Comparison of ENCODE assay signal across 13 cellular contexts in the genomic region with DNA sequence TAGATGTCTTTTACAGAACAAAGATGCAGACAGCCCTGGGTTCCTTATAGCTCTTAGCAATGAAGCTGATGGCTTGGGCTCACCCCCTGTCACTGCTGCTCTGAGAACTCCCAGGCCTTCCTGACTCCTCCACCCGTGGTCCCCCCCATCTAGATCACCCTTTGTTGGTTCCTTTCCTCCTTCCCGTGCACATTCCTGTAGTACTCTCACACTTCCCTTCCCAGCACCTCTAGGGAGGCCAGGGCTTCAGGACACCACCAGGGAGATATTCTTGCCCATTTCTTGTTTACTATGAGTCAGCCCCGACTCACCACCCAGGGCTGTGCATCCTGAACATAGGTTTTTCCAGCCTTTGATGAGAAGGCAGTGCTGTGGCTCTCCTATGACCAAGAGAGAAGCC. TPM values are rescaled to one million over a fixed set of nuclear protein-coding genes. Genes with fewer than 3 reads are reported as not detected.
DNase-seq lines count a peak whose midpoint lies in the region; ATAC-seq and TF ChIP-seq lines count a peak whose summit lies in the region.
"Had no signal": no experiment of that assay in that cellular context is flagged by ENCODE, and none has a peak within 500 bp of the region (broad histone marks: within the 10 kb centered on the region; RNA-seq: fewer than 3 reads in every experiment).

No MANE protein-coding gene starts in this region.

- in situ Hi-C loops in mammary epithelial cell (cut with MboI; ENCODE audit: low sequenced_read_pairs in 2 of 2): loop anchor here (5.0 to 10.0 kb wide), 3 partner anchors 220 to 340 kb away; no protein-coding TSS in a partner anchor

- WGBS in mammary epithelial cell (ENCODE audit: low coverage, missing lambda C conversion rate): 11% methylated on average over 3 of the region's 3 CpGs

- intact Hi-C loops in mammary epithelial cell (cut with micrococcal nuclease): loop anchor here (5.0 to 10.0 kb wide), 3 partner anchors 152 to 530 kb away; a partner anchor contains a TSS

- TF ChIP-seq CTCF in mammary epithelial cell (conservative IDR thresholded peaks at IDR 0.05 in 1 of 2, IDR thresholded peaks at IDR 0.05 in 1 of 2; ENCODE audit: extremely low read depth in 1 of 2, insufficient read depth in 1 of 2, low read depth in 1 of 2, low read length in 2 of 2): no peak

- no peaks in the 10 kb centered on the region for H3K36me3 ChIP-seq in mammary epithelial cell (ENCODE audit: insufficient read depth, low read length)
- H3K36me3 ChIP-seq: pancreas had no signal

- H3K27ac ChIP-seq in mammary epithelial cell (ENCODE audit: insufficient read depth, low read depth, low read length): no peak overlapping the region
- H3K27ac ChIP-seq: pancreas had no signal

- ATAC-seq in HG03159 (IDR thresholded peaks at IDR 0.05; ENCODE audit: unreplicated experiment) (no peak), HG02973 (IDR thresholded peaks at IDR 0.05; ENCODE audit: unreplicated experiment) (no peak)

- H3K4me1 ChIP-seq in mammary epithelial cell (ENCODE audit: insufficient read depth, low read length): peaks cover 18% of the 10 kb centered on the region
- H3K4me1 ChIP-seq: pancreas had no signal

- no peak overlapping the region for H3K4me3 ChIP-seq in mammary epithelial cell (replicated peaks in 1 of 3; ENCODE audit: insufficient read depth in 1 of 3, low read depth in 2 of 3, low read length in 3 of 3)
- H3K4me3 ChIP-seq: pancreas had no signal

- H3K27me3 ChIP-seq in mammary epithelial cell (ENCODE audit: insufficient read depth, low read length): no peaks in the 10 kb centered on the region
- H3K27me3 ChIP-seq: pancreas had no signal

- H3K9me3 ChIP-seq in mammary epithelial cell (replicated peaks; ENCODE audit: insufficient read depth, low read length): no peaks in the 10 kb centered on the region
- H3K9me3 ChIP-seq: pancreas had no signal

- H2AFZ ChIP-seq in mammary epithelial cell (ENCODE audit: low read depth, low read length): peak overlapping the region; percentile 67

- no peaks in the 10 kb centered on the region for H3K79me2 ChIP-seq in mammary epithelial cell (ENCODE audit: insufficient read depth, low read length)

- no TSS peak for BruUV-seq in mammary epithelial cell (replicated peaks; lab: Mats Ljungman, UMichigan)

- no peak overlapping the region for H3K9ac ChIP-seq in mammary epithelial cell (ENCODE audit: insufficient read depth, low read length)

- CTCF ChIA-PET in mammary epithelial cell (lab: Charles Lee; ENCODE audit: low non-redundant PET): interaction anchor here (0.6 kb wide), 1 partner anchor 222 kb away, joined by 5 read pairs; no protein-coding TSS in a partner anchor

- peak overlapping the region; percentile 4 for H3K4me2 ChIP-seq in mammary epithelial cell (ENCODE audit: insufficient read depth, low read depth, low read length)

- dilution Hi-C loops in mammary epithelial cell (cut with HindIII; ENCODE audit: low sequenced_read_pairs): no loop called here

- no peaks in the 10 kb centered on the region for H4K20me1 ChIP-seq in mammary epithelial cell (ENCODE audit: insufficient read depth, low read length)

- DNase-seq in DMS53 treated with DMSO at 0.1 percent for 48 hours (lab: John Stamatoyannopoulos, UW; ENCODE audit: unreplicated experiment): peak; percentile 24
- DNase-seq in LHCN-M2 (ENCODE audit: low read depth): peak; percentile 86
- DNase-seq in mammary epithelial cell: peak; percentile 91
- peak; percentile 30 to 96 for DNase-seq in lung microvascular endothelial cell (ENCODE audit: low read depth in 2 of 2)
- no peak for DNase-seq in NCI-H510A treated with DMSO at 0.1 percent for 48 hours (lab: John Stamatoyannopoulos, UW)
- DNase-seq in NK-92 (lab: John Stamatoyannopoulos, UW; ENCODE audit: unreplicated experiment): no peak
- DNase-seq: activated CD4-positive, CD25-positive, alpha-beta regulatory T cell; DND-41; immature natural killer cell; NCI-H1436 treated with DMSO at 0.1 percent for 48 hours; pancreas had no signal

RNA-seq across cellular contexts. Expression of a gene that starts 14.4 kb away (rescaled TPM):
- total RNA-seq in LHCN-M2 (2014; rRNA removed): 0.13 and 0.98 TPM in 2 replicates
- polyA plus RNA-seq in LHCN-M2 (2012): 0.22 TPM
- total RNA-seq in mammary epithelial cell: 1 to 10 TPM in 1 of 2 donors, under 1 TPM in 1; 0.96 to 1.2 TPM
- polyA plus RNA-seq in mammary epithelial cell: 0.28 TPM
- polyA minus RNA-seq in mammary epithelial cell: not detected
- under 0.01 and 0.20 TPM in 2 replicates for total RNA-seq in lung microvascular endothelial cell
- polyA plus RNA-seq: immature natural killer cell had no signal

RNA-seq across cellular contexts. Expression of a gene that starts 31.4 kb away (rescaled TPM):
- 83.4 and 87.1 TPM in 2 replicates for total RNA-seq in LHCN-M2 (2014; rRNA removed)
- polyA plus RNA-seq in LHCN-M2 (2012): 49.5 TPM
- under 1 TPM in 1 of 2 donors, not detected in 1; 0.50 TPM for total RNA-seq in mammary epithelial cell
- 0.02 TPM for polyA plus RNA-seq in mammary epithelial cell
- not detected for polyA minus RNA-seq in mammary epithelial cell
- total RNA-seq in lung microvascular endothelial cell: 0.22 TPM in 1 of 2 replicates, not detected in the other
- polyA plus RNA-seq: immature natural killer cell had no signal

Comparison
In these comparisons a context has a peak if more than half of its experiments do, and no peak if none do; other contexts are left out.
1. DNase-seq: peak in DMS53 treated with DMSO at 0.1 percent for 48 hours (single experiment), LHCN-M2 (single experiment), mammary epithelial cell (single experiment) and lung microvascular endothelial cell (2 of 2); none in NCI-H510A treated with DMSO at 0.1 percent for 48 hours (single experiment) and NK-92 (single experiment).
2. RNA of a gene that starts 31.4 kb away (total RNA-seq): 83.4 to 87.1 TPM in LHCN-M2; 0.50 TPM in mammary epithelial cell and 0.22 TPM in lung microvascular endothelial cell; every median in the first group is over 10 times any median in the second.